21 cellular contexts compared by ENCODE assay signal in the genomic region with DNA sequence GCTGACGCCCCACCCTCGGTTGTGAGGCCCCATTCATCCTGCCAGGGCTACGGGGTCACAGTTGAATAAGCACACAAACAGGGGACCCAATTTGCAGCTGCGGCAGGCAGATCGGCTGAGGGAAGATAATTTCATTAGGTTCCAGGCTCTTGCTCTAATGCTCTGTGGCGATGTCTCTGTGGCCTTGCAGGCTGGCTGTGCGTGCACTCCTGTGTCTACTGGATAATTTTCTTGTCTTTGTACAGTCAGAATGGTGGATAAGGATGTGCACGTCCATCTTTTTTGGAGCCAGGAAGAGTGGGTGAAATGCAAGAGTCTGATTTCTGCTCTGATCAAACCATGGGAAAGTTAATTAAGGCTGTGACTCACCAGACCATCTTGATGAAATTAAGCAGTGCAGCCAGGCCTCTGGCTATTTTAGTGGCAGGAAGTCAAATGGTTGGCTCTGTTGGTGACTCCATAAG. TPM values are rescaled to one million over a fixed set of nuclear protein-coding genes. Genes with fewer than 3 reads are reported as not detected.
DNase-seq lines count a peak whose midpoint lies in the region; ATAC-seq, FAIRE-seq and TF ChIP-seq lines count a peak whose summit lies in the region.
"Had no signal": no experiment of that assay in that cellular context is flagged by ENCODE, and none has a peak within 500 bp of the region (broad histone marks: within the 10 kb centered on the region; RNA-seq: fewer than 3 reads in every experiment).

No MANE protein-coding gene starts in this region.

- peaks cover 2% of the 10 kb centered on the region for H3K9me3 Mint-ChIP-seq in astrocyte (ENCODE audit: unreplicated experiment)
- no peaks in the 10 kb centered on the region for H3K9me3 Mint-ChIP-seq in neural progenitor cell

- no peak overlapping the region for H3K27ac ChIP-seq in DOHH2 (ENCODE audit: low read depth, low read length)
- no peak overlapping the region for H3K27ac ChIP-seq in astrocyte (ENCODE audit: low read depth, low read length)
- H3K27ac ChIP-seq in neural progenitor cell: no peak overlapping the region
- no peak overlapping the region for H3K27ac ChIP-seq in psoas muscle
- H3K27ac ChIP-seq: SK-N-MC had no signal

- FAIRE-seq in astrocyte (lab: Jason Lieb, UNC): no peak
- FAIRE-seq: G401.6, GM12892 had no signal

- H3K27ac Mint-ChIP-seq in astrocyte (ENCODE audit: unreplicated experiment) (no peak overlapping the region), neural progenitor cell (peak overlapping the region; percentile 75)
- H3K27ac Mint-ChIP-seq: HFFc6, T-helper 17 cell had no signal

- H3K36me3 Mint-ChIP-seq in astrocyte (ENCODE audit: low read depth, unreplicated experiment): peaks cover 1% of the 10 kb centered on the region
- H3K36me3 Mint-ChIP-seq in neural progenitor cell: no peaks in the 10 kb centered on the region
- H3K36me3 Mint-ChIP-seq: CD14-positive monocyte had no signal

- intact Hi-C loops in psoas muscle (cut with DNase I): no loop called here

- H3K4me1 Mint-ChIP-seq in astrocyte (ENCODE audit: low read depth, unreplicated experiment) (peaks cover 3% of the 10 kb centered on the region), neural progenitor cell (peaks cover 22% of the 10 kb centered on the region)
- H3K4me1 Mint-ChIP-seq: CD14-positive monocyte, T-helper 17 cell had no signal

- H3K9ac ChIP-seq in astrocyte (ENCODE audit: low read length): no peak overlapping the region
- H3K9ac ChIP-seq in neural progenitor cell: no peak overlapping the region

- H3K9me3 ChIP-seq in DOHH2 (ENCODE audit: control insufficient read depth, insufficient read depth, low read length) (no peaks in the 10 kb centered on the region), astrocyte (ENCODE audit: insufficient read depth, low read depth, low read length) (no peaks in the 10 kb centered on the region), neural progenitor cell (ENCODE audit: low read depth) (no peaks in the 10 kb centered on the region), psoas muscle (no peaks in the 10 kb centered on the region)
- H3K9me3 ChIP-seq: Caco-2 had no signal

- H4K20me1 ChIP-seq in DOHH2 (ENCODE audit: control insufficient read depth, insufficient read depth, low read depth, low read length): no peaks in the 10 kb centered on the region
- H4K20me1 ChIP-seq in astrocyte (ENCODE audit: insufficient read depth, low read length): no peaks in the 10 kb centered on the region
- H4K20me1 ChIP-seq in neural progenitor cell (ENCODE audit: low read depth): no peaks in the 10 kb centered on the region

- no peak overlapping the region for H3K4me3 Mint-ChIP-seq in astrocyte (ENCODE audit: unreplicated experiment)
- no peak overlapping the region for H3K4me3 Mint-ChIP-seq in neural progenitor cell
- H3K4me3 Mint-ChIP-seq: CD14-positive monocyte, HFFc6, T-helper 17 cell had no signal

- no peaks in the 10 kb centered on the region for H3K9me2 ChIP-seq in DOHH2 (replicated peaks; ENCODE audit: control insufficient read depth, low read length)

- H3K4me2 ChIP-seq in DOHH2 (ENCODE audit: low read length) (peak overlapping the region; percentile 36), astrocyte (ENCODE audit: low read length) (no peak overlapping the region), neural progenitor cell (peak overlapping the region; percentile 35)

- H3F3A ChIP-seq in DOHH2 (ENCODE audit: control insufficient read depth, insufficient read depth): no peaks in the 10 kb centered on the region
- no peaks in the 10 kb centered on the region for H3F3A ChIP-seq in neural progenitor cell (ENCODE audit: low read depth)

- H3K27me3 Mint-ChIP-seq in astrocyte (ENCODE audit: low read depth, unreplicated experiment) (peaks cover 25% of the 10 kb centered on the region), neural progenitor cell (ENCODE audit: insufficient read depth, low read depth) (peaks cover 3% of the 10 kb centered on the region)

- H3K79me2 ChIP-seq in DOHH2 (ENCODE audit: control insufficient read depth, low read length) (no peaks in the 10 kb centered on the region), astrocyte (ENCODE audit: insufficient read depth, low read length) (no peaks in the 10 kb centered on the region), neural progenitor cell (ENCODE audit: low read depth) (no peaks in the 10 kb centered on the region)

- WGBS in psoas muscle, 3 donors: 60 to 63% (median 62%) methylated on average over 8 of the region's 8 CpGs

- peak; percentile 25 for DNase-seq in NCI-H526 treated with DMSO at 0.1 percent for 48 hours (lab: John Stamatoyannopoulos, UW)
- peak; percentile 13 for DNase-seq in astrocyte (ENCODE audit: low read depth)
- no peak for DNase-seq in neural progenitor cell (ENCODE audit: low spot score)
- DNase-seq in activated CD4-positive, alpha-beta T cell treated with anti-CD3 and anti-CD28 coated beads, Interleukin-2, amount 50 U/mL, for 1 hour: no peak
- no peak for DNase-seq in psoas muscle
- DNase-seq: Caco-2; HFFc6; MM.1S; NCI-H1105 treated with DMSO at 0.1 percent for 48 hours; NCI-H187; NCI-H2171 treated with DMSO at 0.1 percent for 48 hours; NK-92 treated with Interleukin-12 subunit alpha and Interleukin-12 subunit beta, amount 100 ng/mL, for 24 hours; PC-3; T-helper 17 cell had no signal

- H3K36me3 ChIP-seq in DOHH2 (ENCODE audit: control insufficient read depth, low read length): no peaks in the 10 kb centered on the region
- no peaks in the 10 kb centered on the region for H3K36me3 ChIP-seq in astrocyte (ENCODE audit: insufficient read depth, low read length)
- no peaks in the 10 kb centered on the region for H3K36me3 ChIP-seq in neural progenitor cell
- H3K36me3 ChIP-seq in psoas muscle (ENCODE audit: insufficient read depth in 1 of 2, low read depth in 1 of 2): no peaks in the 10 kb centered on the region

- H3K4me3 ChIP-seq in DOHH2 (ENCODE audit: low read length): no peak overlapping the region
- H3K4me3 ChIP-seq in astrocyte (ENCODE audit: insufficient read depth, low read depth, low read length): no peak overlapping the region
- H3K4me3 ChIP-seq in neural progenitor cell: no peak overlapping the region
- H3K4me3 ChIP-seq in psoas muscle: no peak overlapping the region
- H3K4me3 ChIP-seq: SK-N-MC had no signal

- H3K27me3 ChIP-seq in DOHH2 (ENCODE audit: control insufficient read depth, low read length): no peaks in the 10 kb centered on the region
- H3K27me3 ChIP-seq in astrocyte (ENCODE audit: insufficient read depth, low read length): no peaks in the 10 kb centered on the region
- peaks cover 21% of the 10 kb centered on the region for H3K27me3 ChIP-seq in neural progenitor cell
- peaks cover 0 to 2% (median 0%) of the 10 kb centered on the region in 3 donors for H3K27me3 ChIP-seq in psoas muscle (ENCODE audit: insufficient read depth in 3 of 3, low read length in 2 of 3)

- H2AFZ ChIP-seq in astrocyte (ENCODE audit: low read depth, low read length) (no peak overlapping the region), neural progenitor cell (replicated peaks) (peak overlapping the region; percentile 57)

- no peak for TF ChIP-seq CTCF in DOHH2 (IDR thresholded peaks at IDR 0.05; ENCODE audit: low read depth, low read length, poor library complexity, severe bottlenecking)
- no peak for TF ChIP-seq CTCF in astrocyte (IDR thresholded peaks at IDR 0.05; ENCODE audit: insufficient read depth, low read depth, low read length)
- TF ChIP-seq CTCF in neural progenitor cell (IDR thresholded peaks at IDR 0.05): no peak
- no peak for TF ChIP-seq CTCF in psoas muscle (IDR thresholded peaks at IDR 0.05)

- ATAC-seq in psoas muscle: no peak
- ATAC-seq in HG02588 (IDR thresholded peaks at IDR 0.05; ENCODE audit: unreplicated experiment): no peak
- ATAC-seq: PC-3, T-helper 17 cell had no signal

- peaks cover 15% of the 10 kb centered on the region for H3K4me1 ChIP-seq in DOHH2 (ENCODE audit: control insufficient read depth, low read length)
- H3K4me1 ChIP-seq in astrocyte (ENCODE audit: insufficient read depth, low read length): peaks cover 12% of the 10 kb centered on the region
- H3K4me1 ChIP-seq in neural progenitor cell: peaks cover 9% of the 10 kb centered on the region
- no peaks in the 10 kb centered on the region for H3K4me1 ChIP-seq in psoas muscle
- H3K4me1 ChIP-seq: Caco-2 had no signal

RNA-seq across cellular contexts. Expression of a gene that starts 39.2 kb away (rescaled TPM):
- 0.09 and 0.38 TPM in 2 replicates for total RNA-seq in astrocyte
- 0.11 and 0.22 TPM in 2 replicates for total RNA-seq in neural progenitor cell (ENCODE audit: low replicate concordance)
- under 1 TPM in 1 of 4 donors, not detected in 3; 0.16 TPM for total RNA-seq in psoas muscle
- polyA plus RNA-seq in psoas muscle: 1 to 10 TPM in 1 of 3 donors, under 1 TPM in 2; 0.07 to 2.1 (median 0.49) TPM
- total RNA-seq: Caco-2, H4, HFFc6, T-helper 17 cell had no signal
- polyA plus RNA-seq: CD14-positive monocyte had no signal

Comparison
In these comparisons a context has a peak if more than half of its experiments do, and no peak if none do; other contexts are left out.
1. DNase-seq: peak in NCI-H526 treated with DMSO at 0.1 percent for 48 hours (single experiment) and astrocyte (single experiment); none in neural progenitor cell (single experiment), activated CD4-positive, alpha-beta T cell treated with anti-CD3 and anti-CD28 coated beads, Interleukin-2, amount 50 U/mL, for 1 hour (single experiment) and psoas muscle (0 of 2).